ENCODE assay signal across 8 cellular contexts in genomic region chr19:1173160-1173844, GRCh38. TPM values are rescaled to one million over a fixed set of nuclear protein-coding genes. Genes with fewer than 3 reads are reported as not detected.
A peak's percentile ranks its signal among the peaks of the same experiment; 100 is the strongest.
DNase-seq lines count a peak whose midpoint lies in the region; ATAC-seq, FAIRE-seq and TF ChIP-seq lines count a peak whose summit lies in the region.

No MANE protein-coding gene starts in this region.

- H3K36me3 Mint-ChIP-seq in astrocyte (ENCODE audit: low read depth, unreplicated experiment): peaks cover 2% of the 10 kb centered on the region
- peaks cover 5 to 19% of the 10 kb centered on the region in 2 donors for H3K36me3 Mint-ChIP-seq in stimulated activated naive B cell treated with anti-CD40 and anti-IgM and Interleukin-4, amounts not matched to agents 10 μg/mL and 1 μg/mL and 100 μg/mL, for 72 hours

- no peaks in the 10 kb centered on the region for H3K27me3 Mint-ChIP-seq in astrocyte (ENCODE audit: low read depth, unreplicated experiment)
- H3K27me3 Mint-ChIP-seq in stimulated activated naive B cell treated with anti-CD40 and anti-IgM and Interleukin-4, amounts not matched to agents 10 μg/mL and 1 μg/mL and 100 μg/mL, for 72 hours: no peaks in the 10 kb centered on the region

- H3K4me1 Mint-ChIP-seq in astrocyte (ENCODE audit: low read depth, unreplicated experiment): peaks cover 24% of the 10 kb centered on the region
- peaks cover 33 to 62% of the 10 kb centered on the region in 2 donors for H3K4me1 Mint-ChIP-seq in stimulated activated naive B cell treated with anti-CD40 and anti-IgM and Interleukin-4, amounts not matched to agents 10 μg/mL and 1 μg/mL and 100 μg/mL, for 72 hours

- H3K27ac ChIP-seq in KMS-11 (0 out of 2 replicates have a peak overlapping the region, but pooled peaks have one; percentile 35), astrocyte (ENCODE audit: low read depth, low read length) (peak overlapping the region; percentile 43)

- ATAC-seq in stimulated activated naive B cell treated with anti-CD40 and anti-IgM and Interleukin-4, amounts not matched to agents 10 μg/mL and 1 μg/mL and 100 μg/mL, for 72 hours (replicated peaks): peak; percentile 49 to 50

- peak overlapping the region; percentile 84 for H3K4me2 ChIP-seq in KMS-11
- peak overlapping the region; percentile 99 for H3K4me2 ChIP-seq in astrocyte (ENCODE audit: low read length)

- no peaks in the 10 kb centered on the region for H3K36me3 ChIP-seq in BE2C
- H3K36me3 ChIP-seq in KMS-11 (ENCODE audit: insufficient read depth): no peaks in the 10 kb centered on the region
- H3K36me3 ChIP-seq in astrocyte (ENCODE audit: insufficient read depth, low read length): no peaks in the 10 kb centered on the region

- peaks cover 42% of the 10 kb centered on the region for H3K79me2 ChIP-seq in KMS-11 (ENCODE audit: insufficient read depth, low read depth)
- H3K79me2 ChIP-seq in astrocyte (ENCODE audit: insufficient read depth, low read length): peaks cover 58% of the 10 kb centered on the region

- H3K27me3 ChIP-seq in BE2C: no peaks in the 10 kb centered on the region
- H3K27me3 ChIP-seq in KMS-11 (ENCODE audit: insufficient read depth, low read depth): no peaks in the 10 kb centered on the region
- no peaks in the 10 kb centered on the region for H3K27me3 ChIP-seq in astrocyte (ENCODE audit: insufficient read depth, low read length)

- peak overlapping the region; percentile 38; the same call in 1 of the 2 replicates for H2AFZ ChIP-seq in KMS-11 (ENCODE audit: low read depth)
- H2AFZ ChIP-seq in astrocyte (ENCODE audit: low read depth, low read length): no peak overlapping the region

- peak overlapping the region; percentile 91 for H3K4me3 Mint-ChIP-seq in astrocyte (ENCODE audit: unreplicated experiment)
- peak overlapping the region; percentile 92 to 95 for H3K4me3 Mint-ChIP-seq in stimulated activated naive B cell treated with anti-CD40 and anti-IgM and Interleukin-4, amounts not matched to agents 10 μg/mL and 1 μg/mL and 100 μg/mL, for 72 hours

- H3K4me3 ChIP-seq in BE2C (ENCODE audit: low read depth, low read length) (peak overlapping the region; percentile 83), KMS-11 (IDR thresholded peaks at IDR 0.05; ENCODE audit: insufficient read depth, low read depth, low read length) (no peak overlapping the region), astrocyte (ENCODE audit: insufficient read depth, low read depth, low read length) (peak overlapping the region; percentile 79)

- peaks cover 10% of the 10 kb centered on the region for H3K4me1 ChIP-seq in BE2C
- H3K4me1 ChIP-seq in KMS-11 (ENCODE audit: low read depth, poor library complexity, severe bottlenecking): peaks cover 19% of the 10 kb centered on the region
- peaks cover 54% of the 10 kb centered on the region for H3K4me1 ChIP-seq in astrocyte (ENCODE audit: insufficient read depth, low read length)

- TF ChIP-seq CTCF in BE2C (IDR thresholded peaks at IDR 0.05; ENCODE audit: low read depth, low read length) (no peak), KMS-11 (conservative IDR thresholded peaks at IDR 0.05; ENCODE audit: low read depth, low read length) (no peak), astrocyte (IDR thresholded peaks at IDR 0.05; ENCODE audit: insufficient read depth, low read depth, low read length) (no peak)

- DNase-seq in BE2C (no peak), astrocyte (ENCODE audit: low read depth) (no peak), iris pigment epithelial cell (ENCODE audit: low read depth) (peak; percentile 27), pons (ENCODE audit: low spot score) (no peak), NCI-H2029 (lab: John Stamatoyannopoulos, UW) (no peak), KBM-7 (no peak)
- DNase-seq in stimulated activated naive B cell treated with anti-CD40 and anti-IgM and Interleukin-4, amounts not matched to agents 10 μg/mL and 1 μg/mL and 100 μg/mL, for 72 hours: no peak

- H3K27ac Mint-ChIP-seq in astrocyte (ENCODE audit: unreplicated experiment): peak overlapping the region; percentile 85
- peak overlapping the region; percentile 98 for H3K27ac Mint-ChIP-seq in stimulated activated naive B cell treated with anti-CD40 and anti-IgM and Interleukin-4, amounts not matched to agents 10 μg/mL and 1 μg/mL and 100 μg/mL, for 72 hours

- no peak for FAIRE-seq in astrocyte (lab: Jason Lieb, UNC)

- no peaks in the 10 kb centered on the region for H4K20me1 ChIP-seq in KMS-11 (ENCODE audit: insufficient read depth)
- H4K20me1 ChIP-seq in astrocyte (ENCODE audit: insufficient read depth, low read length): peaks cover 42% of the 10 kb centered on the region

- H3K9ac ChIP-seq in KMS-11: peak overlapping the region; percentile 80; the same call in 1 of the 2 replicates
- peak overlapping the region; percentile 91 for H3K9ac ChIP-seq in astrocyte (ENCODE audit: low read length)

- H3K9me3 ChIP-seq in BE2C: no peaks in the 10 kb centered on the region
- no peaks in the 10 kb centered on the region for H3K9me3 ChIP-seq in astrocyte (ENCODE audit: insufficient read depth, low read depth, low read length)

- H3K9me3 Mint-ChIP-seq in astrocyte (ENCODE audit: unreplicated experiment): no peaks in the 10 kb centered on the region
- H3K9me3 Mint-ChIP-seq in stimulated activated naive B cell treated with anti-CD40 and anti-IgM and Interleukin-4, amounts not matched to agents 10 μg/mL and 1 μg/mL and 100 μg/mL, for 72 hours: no peaks in the 10 kb centered on the region

- in situ Hi-C loops in KBM-7 (cut with MboI; ENCODE audit: low pct_unique_long_range_greater_than_20kb, low sequenced_read_pairs): no loop called here

RNA-seq across cellular contexts. Expression of gene SBNO2, which starts 0.8 kb away (rescaled TPM):
- polyA plus RNA-seq in BE2C (2012; ENCODE audit: insufficient read depth, insufficient read length, low read depth): 74.4 TPM
- total RNA-seq in astrocyte: 39.3 and 43.2 TPM in 2 replicates

RNA-seq across cellular contexts. Expression of gene STK11, which starts 32.3 kb away (rescaled TPM):
- polyA plus RNA-seq in BE2C (2012; ENCODE audit: insufficient read depth, insufficient read length, low read depth): 71.2 TPM
- 61.6 and 67.9 TPM in 2 replicates for total RNA-seq in astrocyte
